8 cellular contexts compared by ENCODE assay signal in genomic region chr11:47454251-47454650, GRCh38. TPM values are rescaled to one million over a fixed set of nuclear protein-coding genes. Genes with fewer than 3 reads are reported as not detected.
A peak's percentile ranks its signal among the peaks of the same experiment; 100 is the strongest.
DNase-seq lines count a peak whose midpoint lies in the region; ATAC-seq and TF ChIP-seq lines count a peak whose summit lies in the region.
"Not testable (repeated sequence)": the region's sequence is repeated elsewhere in the genome, so short reads cannot be mapped to it uniquely, and the experiment has no call there.

No MANE protein-coding gene starts in this region.

- DNase-seq in DMS79 treated with DMSO at 0.1 percent for 48 hours (lab: John Stamatoyannopoulos, UW), result peak; percentile 87
- peak; percentile 71 for DNase-seq in HFFc6
- peak; percentile 81 to 88 for DNase-seq in NCI-H2081 (lab: John Stamatoyannopoulos, UW)
- DNase-seq in T follicular helper cell (ENCODE audit: low read depth), result peak; percentile 57
- DNase-seq in activated naive CD4-positive, alpha-beta T cell treated with anti-CD3 and anti-CD28 coated beads, Interleukin-2, amount 50 U/mL, for 72 hours (ENCODE audit: low spot score in 2 of 2), result peak; percentile 59 to 64
- DNase-seq in germinal center (ENCODE audit: low spot score), result peak; percentile 71
- DNase-seq in nucleus accumbens (lab: John Stamatoyannopoulos, UW), result peak in 44 of 56 donors; percentile 4 to 82 (median 31)
- peak; percentile 61 to 68 for DNase-seq in stimulated activated naive CD8-positive, alpha-beta T cell treated with anti-CD3 and anti-CD28 coated beads, Interleukin-15, amount 100 ng/mL, for 72 hours

- not testable (repeated sequence) for H3K27ac Mint-ChIP-seq in HFFc6; activated naive CD4-positive, alpha-beta T cell treated with anti-CD3 and anti-CD28 coated beads, Interleukin-2, amount 50 U/mL, for 72 hours
- H3K27ac Mint-ChIP-seq in stimulated activated naive CD8-positive, alpha-beta T cell treated with anti-CD3 and anti-CD28 coated beads, Interleukin-15, amount 100 ng/mL, for 72 hours, result peak overlapping the region in 1 of 2 donors; percentile 74

- H3K4me1 Mint-ChIP-seq in HFFc6 (ENCODE audit: low read depth), result peaks cover 12% of the 10 kb centered on the region
- not testable (repeated sequence) for H3K4me1 Mint-ChIP-seq in stimulated activated naive CD8-positive, alpha-beta T cell treated with anti-CD3 and anti-CD28 coated beads, Interleukin-15, amount 100 ng/mL, for 72 hours

- not testable (repeated sequence) for H3K4me3 Mint-ChIP-seq in HFFc6; stimulated activated naive CD8-positive, alpha-beta T cell treated with anti-CD3 and anti-CD28 coated beads, Interleukin-15, amount 100 ng/mL, for 72 hours

- H3K9me3 Mint-ChIP-seq in HFFc6; activated naive CD4-positive, alpha-beta T cell treated with anti-CD3 and anti-CD28 coated beads, Interleukin-2, amount 50 U/mL, for 72 hours; stimulated activated naive CD8-positive, alpha-beta T cell treated with anti-CD3 and anti-CD28 coated beads, Interleukin-15, amount 100 ng/mL, for 72 hours: not testable (repeated sequence)

- TF ChIP-seq CTCF in HFFc6 (IDR thresholded peaks at IDR 0.05), result peak; percentile 85

- peak; percentile 84 to 98 for ATAC-seq in activated naive CD4-positive, alpha-beta T cell treated with anti-CD3 and anti-CD28 coated beads, Interleukin-2, amount 50 U/mL, for 72 hours
- ATAC-seq in stimulated activated naive CD8-positive, alpha-beta T cell treated with anti-CD3 and anti-CD28 coated beads, Interleukin-15, amount 100 ng/mL, for 72 hours, result peak; percentile 95

- not testable (repeated sequence) for H3K27me3 Mint-ChIP-seq in HFFc6 (ENCODE audit: insufficient read depth); stimulated activated naive CD8-positive, alpha-beta T cell treated with anti-CD3 and anti-CD28 coated beads, Interleukin-15, amount 100 ng/mL, for 72 hours

- peaks cover 10% of the 10 kb centered on the region for H3K36me3 Mint-ChIP-seq in HFFc6 (ENCODE audit: low read depth)
- H3K36me3 Mint-ChIP-seq in activated naive CD4-positive, alpha-beta T cell treated with anti-CD3 and anti-CD28 coated beads, Interleukin-2, amount 50 U/mL, for 72 hours, result not testable (repeated sequence)

RNA-seq across cellular contexts. Expression of gene RAPSN, which starts 5.3 kb away (rescaled TPM):
- under 1 TPM in 1 of 6 experiments, not detected in 5; 0.22 TPM for total RNA-seq in HFFc6 (2021; fragmentation: NEBNext Ultra II Directional; extraction: Animal tissue kit (Norgen Biotek cat#: 25700))
- total RNA-seq in activated naive CD4-positive, alpha-beta T cell treated with anti-CD3 and anti-CD28 coated beads, Interleukin-2, amount 50 U/mL, for 72 hours, result under 1 TPM in 1 of 2 donors, not detected in 1; 0.62 TPM

RNA-seq across cellular contexts. Expression of gene PSMC3, which starts 28.0 kb away (rescaled TPM):
- total RNA-seq in HFFc6 (2021; fragmentation: NEBNext Ultra II Directional; extraction: Animal tissue kit (Norgen Biotek cat#: 25700)), result 100 to 1,000 TPM; 161 to 238 (median 220) TPM
- total RNA-seq in activated naive CD4-positive, alpha-beta T cell treated with anti-CD3 and anti-CD28 coated beads, Interleukin-2, amount 50 U/mL, for 72 hours, result 100 to 1,000 TPM; 126 to 134 TPM

RNA-seq across cellular contexts. Expression of gene SLC39A13, which starts 45.9 kb away (rescaled TPM):
- 100 to 1,000 TPM in 2 of 6 experiments, 10 to 100 TPM in 4; 78.2 to 126 (median 86.4) TPM for total RNA-seq in HFFc6 (2021; fragmentation: NEBNext Ultra II Directional; extraction: Animal tissue kit (Norgen Biotek cat#: 25700))
- total RNA-seq in activated naive CD4-positive, alpha-beta T cell treated with anti-CD3 and anti-CD28 coated beads, Interleukin-2, amount 50 U/mL, for 72 hours, result 10 to 100 TPM; 11.9 to 15.2 TPM

Comparison
In these comparisons a context has a peak if more than half of its experiments do, and no peak if none do; other contexts are left out.
1. Peak in every context shown above with its lines: DNase-seq and ATAC-seq.
2. DNase-seq: peak in every context shown above with its lines; median percentile 87 in DMS79 treated with DMSO at 0.1 percent for 48 hours; 84 in NCI-H2081; 71 in HFFc6; 71 in germinal center; 64 in stimulated activated naive CD8-positive, alpha-beta T cell treated with anti-CD3 and anti-CD28 coated beads, Interleukin-15, amount 100 ng/mL, for 72 hours; 62 in activated naive CD4-positive, alpha-beta T cell treated with anti-CD3 and anti-CD28 coated beads, Interleukin-2, amount 50 U/mL, for 72 hours; 57 in T follicular helper cell; 31 in nucleus accumbens.
3. RNA of gene SLC39A13, which starts 45.9 kb away (total RNA-seq): 78.2 to 126 TPM in HFFc6; 11.9 to 15.2 TPM in activated naive CD4-positive, alpha-beta T cell treated with anti-CD3 and anti-CD28 coated beads, Interleukin-2, amount 50 U/mL, for 72 hours; every median in the first group is over 4 times any median in the second.